26 cellular contexts compared by ENCODE assay signal in the genomic region with DNA sequence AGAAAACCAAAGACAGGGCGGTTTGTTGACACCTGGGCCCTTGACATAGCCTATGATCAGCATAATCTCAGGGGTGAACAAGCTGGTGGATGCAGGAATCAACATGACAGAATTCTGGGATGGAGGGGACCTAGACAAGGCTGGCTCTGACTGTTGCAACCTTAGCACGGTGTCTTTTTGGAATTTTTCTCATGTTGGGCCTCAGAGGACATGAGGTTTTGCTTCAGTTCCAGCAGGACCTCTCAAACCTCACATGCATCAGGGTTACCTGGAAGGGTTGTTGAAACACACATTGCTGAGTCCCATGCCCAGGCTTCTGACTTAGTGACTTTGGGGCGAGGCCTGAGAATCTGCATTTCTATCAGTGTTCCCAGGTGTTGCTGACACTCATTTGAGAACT.
"Had no signal": no experiment of that assay in that cellular context is flagged by ENCODE, and none has a peak within 500 bp of the region (broad histone marks: within the 10 kb centered on the region; RNA-seq: fewer than 3 reads in every experiment).

No MANE protein-coding gene starts in this region.

- H3K27me3 Mint-ChIP-seq: dendritic cell treated with granulocyte-macrophage colony-stimulating factor and Interleukin-4, amounts not matched to agents 40 ng/mL and 50 ng/mL, for 4 days had no signal

- H3K4me1 Mint-ChIP-seq: immature natural killer cell had no signal

- H3K4me3 Mint-ChIP-seq: dendritic cell treated with granulocyte-macrophage colony-stimulating factor and Interleukin-4, amounts not matched to agents 40 ng/mL and 50 ng/mL, for 4 days; immature natural killer cell; mesothelial cell of epicardium; naive B cell; naive thymus-derived CD8-positive, alpha-beta T cell had no signal

- H3K4me2 ChIP-seq: hepatocyte had no signal

- H3K9me3 ChIP-seq: colonic mucosa, gastroesophageal sphincter, heart left ventricle, left lung, lower lobe of right lung, mucosa of descending colon had no signal

- H3K36me3 ChIP-seq: colonic mucosa, gastroesophageal sphincter, heart left ventricle, left lung, lower lobe of right lung had no signal

- DNase-seq: colonic mucosa; cortex of kidney; effector CD4-positive, alpha-beta T cell; effector memory CD4-positive, alpha-beta T cell; erythroblast; foreskin keratinocyte; heart left ventricle; hypothalamus; immature natural killer cell; left cardiac atrium; left lung; left ventricle myocardium superior; lower lobe of right lung; mesenchymal stem cell; mucosa of descending colon; naive B cell; naive thymus-derived CD8-positive, alpha-beta T cell had no signal

- FAIRE-seq: endometrium, frontal cortex, keratinocyte had no signal

- H3K79me2 ChIP-seq: hepatocyte had no signal

- H3K27ac ChIP-seq: colonic mucosa, epithelial cell of prostate, foreskin keratinocyte, gastroesophageal sphincter, heart left ventricle, hepatocyte, left lung, lower lobe of right lung had no signal

- H3K36me3 Mint-ChIP-seq: immature natural killer cell; mesothelial cell of epicardium; naive B cell; naive thymus-derived CD8-positive, alpha-beta T cell had no signal

- H2AFZ ChIP-seq: hepatocyte had no signal

- H3K4me1 ChIP-seq: colonic mucosa, foreskin keratinocyte, gastroesophageal sphincter, heart left ventricle, left lung, lower lobe of right lung had no signal

- H3K27ac Mint-ChIP-seq: dendritic cell treated with granulocyte-macrophage colony-stimulating factor and Interleukin-4, amounts not matched to agents 40 ng/mL and 50 ng/mL, for 4 days; immature natural killer cell; mesothelial cell of epicardium; naive thymus-derived CD8-positive, alpha-beta T cell had no signal

- H3K27me3 ChIP-seq: colonic mucosa, foreskin keratinocyte, hepatocyte had no signal

- H3K4me3 ChIP-seq: colonic mucosa, gastroesophageal sphincter, heart left ventricle, hepatocyte, left lung, lower lobe of right lung, mucosa of descending colon had no signal

- ATAC-seq: esophagus mucosa; foreskin keratinocyte; gastroesophageal sphincter; heart left ventricle; left cardiac atrium; left lung; left ventricle myocardium superior; mucosa of descending colon; naive thymus-derived CD8-positive, alpha-beta T cell had no signal
